In genomic region chr22:20265772-20266666, GRCh38 we compare ENCODE assay signal across 8 cellular contexts. TPM values are rescaled to one million over a fixed set of nuclear protein-coding genes. Genes with fewer than 3 reads are reported as not detected.
DNase-seq lines count a peak whose midpoint lies in the region; ATAC-seq, FAIRE-seq and TF ChIP-seq lines count a peak whose summit lies in the region.
"Not testable (repeated sequence)": the region's sequence is repeated elsewhere in the genome, so short reads cannot be mapped to it uniquely, and the experiment has no call there.
"Had no signal": no experiment of that assay in that cellular context is flagged by ENCODE, and none has a peak within 500 bp of the region (broad histone marks: within the 10 kb centered on the region; RNA-seq: fewer than 3 reads in every experiment).

No MANE protein-coding gene starts in this region.

- TF ChIP-seq CTCF in Caco-2 (IDR thresholded peaks at IDR 0.05; ENCODE audit: insufficient read depth in 1 of 2, low read depth in 1 of 2, low read length in 1 of 2, severe bottlenecking in 1 of 2, unreplicated experiment in 1 of 2); PC-9 (conservative IDR thresholded peaks at IDR 0.05); keratinocyte (optimal IDR thresholded peaks at IDR 0.05 in 1 of 3, IDR thresholded peaks at IDR 0.05 in 1 of 3, conservative IDR thresholded peaks at IDR 0.05 in 1 of 3; ENCODE audit: extremely low read depth in 1 of 3, insufficient read depth in 2 of 3, low read length in 3 of 3); neural crest cell (conservative IDR thresholded peaks at IDR 0.05): not testable (repeated sequence)

- not testable (repeated sequence) for H3K79me2 ChIP-seq in PC-9 (ENCODE audit: low read depth); keratinocyte (ENCODE audit: control insufficient read depth, insufficient read depth, low read length)

- not testable (repeated sequence) for H2AFZ ChIP-seq in PC-9; keratinocyte (ENCODE audit: control insufficient read depth, low read length)

- H3K9me1 ChIP-seq in keratinocyte (ENCODE audit: control insufficient read depth, extremely low read depth, insufficient read depth, low read length): not testable (repeated sequence)

- dilution Hi-C loops in keratinocyte (cut with MboI; ENCODE audit: extremely low pct_ligation_motif_present, low sequenced_read_pairs): not testable (repeated sequence)

- H3K27me3 ChIP-seq in Caco-2 (replicated peaks; ENCODE audit: control insufficient read depth, insufficient read depth, low read length); PC-9 (ENCODE audit: insufficient read depth, low read depth); keratinocyte (ENCODE audit: control insufficient read depth, extremely low read depth, insufficient read depth, low read length): not testable (repeated sequence)

- H4K20me1 ChIP-seq in PC-9 (ENCODE audit: insufficient read depth); keratinocyte (ENCODE audit: control insufficient read depth, extremely low read depth, insufficient read depth, low read length): not testable (repeated sequence)

- not testable (repeated sequence) for H3K36me3 ChIP-seq in Caco-2 (ENCODE audit: control insufficient read depth, insufficient read depth, low read length); PC-9 (ENCODE audit: low read depth); keratinocyte (ENCODE audit: control insufficient read depth in 2 of 2, extremely low read depth in 1 of 2, insufficient read depth in 2 of 2, low read length in 2 of 2)

- intact Hi-C loops in Caco-2 (cut with micrococcal nuclease; ENCODE audit: unreplicated experiment); PC-9 (cut with micrococcal nuclease; ENCODE audit: unreplicated experiment): not testable (repeated sequence)

- H3K4me1 ChIP-seq in Caco-2; PC-9 (replicated peaks; ENCODE audit: insufficient read depth); keratinocyte (ENCODE audit: control insufficient read depth, extremely low read depth, insufficient read depth, low read length): not testable (repeated sequence)

- DNase-seq in Caco-2; PC-9; activated CD4-positive, alpha-beta memory T cell treated with anti-CD3 and anti-CD28 coated beads, Interleukin-2, amount 10 ng/mL, durations not matched to agents 7 days and 5 days; activated naive CD8-positive, alpha-beta T cell treated with anti-CD3 and anti-CD28 coated beads, Interleukin-2, amount 10 ng/mL, durations not matched to agents 7 days and 5 days; caudate nucleus (lab: John Stamatoyannopoulos, UW); keratinocyte (ENCODE audit: low read depth, low spot score); neural crest cell (ENCODE audit: low read depth, low spot score): not testable (repeated sequence)

- not testable (repeated sequence) for H3K9ac ChIP-seq in keratinocyte (ENCODE audit: control insufficient read depth, extremely low read depth, insufficient read depth, low read length)

- not testable (repeated sequence) for H3F3A ChIP-seq in PC-9 (ENCODE audit: insufficient read depth, low read depth)

- H3K27me3 Mint-ChIP-seq in Caco-2 (ENCODE audit: insufficient read depth, unreplicated experiment); activated CD4-positive, alpha-beta memory T cell treated with anti-CD3 and anti-CD28 coated beads, Interleukin-2, amount 10 ng/mL, durations not matched to agents 7 days and 5 days; activated naive CD8-positive, alpha-beta T cell treated with anti-CD3 and anti-CD28 coated beads, Interleukin-2, amount 10 ng/mL, durations not matched to agents 7 days and 5 days; neural crest cell (ENCODE audit: low read depth): not testable (repeated sequence)

- not testable (repeated sequence) for H3K4me3 ChIP-seq in Caco-2 (ENCODE audit: low read depth, low read length); PC-9; keratinocyte (ENCODE audit: control insufficient read depth in 2 of 3, extremely low read depth in 1 of 3, insufficient read depth in 2 of 3, low read depth in 1 of 3, low read length in 3 of 3)

- H3K4me3 Mint-ChIP-seq in Caco-2 (ENCODE audit: unreplicated experiment) (peak overlapping the region; percentile 61), neural crest cell (peak overlapping the region; percentile 83)
- peak overlapping the region; percentile 59 for H3K4me3 Mint-ChIP-seq in activated CD4-positive, alpha-beta memory T cell treated with anti-CD3 and anti-CD28 coated beads, Interleukin-2, amount 10 ng/mL, durations not matched to agents 7 days and 5 days
- peak overlapping the region; percentile 42 for H3K4me3 Mint-ChIP-seq in activated naive CD8-positive, alpha-beta T cell treated with anti-CD3 and anti-CD28 coated beads, Interleukin-2, amount 10 ng/mL, durations not matched to agents 7 days and 5 days

- not testable (repeated sequence) for H3K9me2 ChIP-seq in PC-9 (ENCODE audit: insufficient read depth)

- not testable (repeated sequence) for H3K4me2 ChIP-seq in PC-9; keratinocyte (ENCODE audit: control insufficient read depth, extremely low read depth, insufficient read depth, low read depth, low read length)

- CTCF ChIA-PET in Caco-2 (lab: Charles Lee); PC-9 (lab: Charles Lee); activated CD4-positive, alpha-beta memory T cell treated with anti-CD3 and anti-CD28 coated beads, Interleukin-2, amount 10 ng/mL, durations not matched to agents 7 days and 5 days (lab: Charles Lee): not testable (repeated sequence)

- not testable (repeated sequence) for ATAC-seq in activated naive CD8-positive, alpha-beta T cell treated with anti-CD3 and anti-CD28 coated beads, Interleukin-2, amount 10 ng/mL, durations not matched to agents 7 days and 5 days (ENCODE audit: low read depth)

- H3K4me1 Mint-ChIP-seq in Caco-2 (ENCODE audit: low read depth, unreplicated experiment); activated CD4-positive, alpha-beta memory T cell treated with anti-CD3 and anti-CD28 coated beads, Interleukin-2, amount 10 ng/mL, durations not matched to agents 7 days and 5 days; activated naive CD8-positive, alpha-beta T cell treated with anti-CD3 and anti-CD28 coated beads, Interleukin-2, amount 10 ng/mL, durations not matched to agents 7 days and 5 days: not testable (repeated sequence)
- H3K4me1 Mint-ChIP-seq in neural crest cell: peaks cover 17% of the 10 kb centered on the region

- POLR2A ChIA-PET in Caco-2 (lab: Charles Lee); PC-9 (lab: Charles Lee; ENCODE audit: unreplicated experiment); activated CD4-positive, alpha-beta memory T cell treated with anti-CD3 and anti-CD28 coated beads, Interleukin-2, amount 10 ng/mL, durations not matched to agents 7 days and 5 days (lab: Charles Lee); activated naive CD8-positive, alpha-beta T cell treated with anti-CD3 and anti-CD28 coated beads, Interleukin-2, amount 10 ng/mL, durations not matched to agents 7 days and 5 days (lab: Charles Lee): not testable (repeated sequence)

- FAIRE-seq in keratinocyte (lab: Jason Lieb, UNC): peak; percentile 43

- H3K36me3 Mint-ChIP-seq in Caco-2 (ENCODE audit: insufficient read depth, unreplicated experiment); activated CD4-positive, alpha-beta memory T cell treated with anti-CD3 and anti-CD28 coated beads, Interleukin-2, amount 10 ng/mL, durations not matched to agents 7 days and 5 days (ENCODE audit: low read depth); activated naive CD8-positive, alpha-beta T cell treated with anti-CD3 and anti-CD28 coated beads, Interleukin-2, amount 10 ng/mL, durations not matched to agents 7 days and 5 days; neural crest cell (ENCODE audit: low read depth): not testable (repeated sequence)

- not testable (repeated sequence) for H3K27ac Mint-ChIP-seq in Caco-2 (ENCODE audit: unreplicated experiment); activated CD4-positive, alpha-beta memory T cell treated with anti-CD3 and anti-CD28 coated beads, Interleukin-2, amount 10 ng/mL, durations not matched to agents 7 days and 5 days; activated naive CD8-positive, alpha-beta T cell treated with anti-CD3 and anti-CD28 coated beads, Interleukin-2, amount 10 ng/mL, durations not matched to agents 7 days and 5 days; neural crest cell (ENCODE audit: unreplicated experiment)

- not testable (repeated sequence) for H3K9me3 Mint-ChIP-seq in Caco-2 (ENCODE audit: unreplicated experiment); activated CD4-positive, alpha-beta memory T cell treated with anti-CD3 and anti-CD28 coated beads, Interleukin-2, amount 10 ng/mL, durations not matched to agents 7 days and 5 days; activated naive CD8-positive, alpha-beta T cell treated with anti-CD3 and anti-CD28 coated beads, Interleukin-2, amount 10 ng/mL, durations not matched to agents 7 days and 5 days; neural crest cell

- TSS peak; percentile 27 for BruUV-seq in Caco-2 (replicated peaks; lab: Mats Ljungman, UMichigan)
- TSS peak; percentile 27 for BruUV-seq in PC-9 (replicated peaks; lab: Mats Ljungman, UMichigan)

- not testable (repeated sequence) for H3K27ac ChIP-seq in PC-9; keratinocyte (ENCODE audit: control insufficient read depth, insufficient read depth, low read length)
- H3K27ac ChIP-seq in caudate nucleus (ENCODE audit: low read depth, low read length): peak overlapping the region; percentile 16

- not testable (repeated sequence) for H3K9me3 ChIP-seq in Caco-2; PC-9 (ENCODE audit: insufficient read depth, low read depth); keratinocyte (ENCODE audit: control insufficient read depth, low read depth, low read length)

RNA-seq across cellular contexts. Expression of gene RTN4R, which starts 2.1 kb away (rescaled TPM):
- total RNA-seq in Caco-2 (2022): 10.7 and 11.1 TPM in 2 replicates
- 5.0 and 7.0 TPM in 2 replicates for total RNA-seq in PC-9 (2021)
- total RNA-seq in activated CD4-positive, alpha-beta memory T cell treated with anti-CD3 and anti-CD28 coated beads, Interleukin-2, amount 10 ng/mL, durations not matched to agents 7 days and 5 days: 1 to 10 TPM; 2.3 to 3.1 TPM
- 1 to 10 TPM; 5.7 to 6.1 TPM for total RNA-seq in activated naive CD8-positive, alpha-beta T cell treated with anti-CD3 and anti-CD28 coated beads, Interleukin-2, amount 10 ng/mL, durations not matched to agents 7 days and 5 days
- 2.5 to 5.6 TPM (median 5.5 TPM) in 3 replicates for polyA plus RNA-seq in keratinocyte
- polyA plus RNA-seq in keratinocyte (2011; ENCODE audit: low read depth): 0.79 TPM
- 2.6 and 8.8 TPM in 2 replicates for polyA plus RNA-seq in keratinocyte (2011; cell fraction: cytosol; rRNA removed)
- 4.8 and 7.4 TPM in 2 replicates for polyA plus RNA-seq in keratinocyte (2011; cell fraction: nucleus; rRNA removed)
- polyA plus RNA-seq in keratinocyte (2012; ENCODE audit: low replicate concordance): 7.3 and 10.5 TPM in 2 replicates
- 2.6 to 4.4 TPM (median 4.4 TPM) in 3 replicates for polyA minus RNA-seq in keratinocyte
- polyA minus RNA-seq in keratinocyte (2011; cell fraction: cytosol; rRNA and poly(A)+ RNA removed): 24.7 TPM
- polyA minus RNA-seq in keratinocyte (2011; cell fraction: nucleus; rRNA and poly(A)+ RNA removed): 6.6 and 6.8 TPM in 2 replicates
- 17.9 and 19.0 TPM in 2 replicates for total RNA-seq in neural crest cell
- total RNA-seq: OCI-LY7 had no signal

RNA-seq across cellular contexts. Expression of gene DGCR6L, which starts 53.8 kb away (rescaled TPM):
- total RNA-seq in Caco-2 (2022) (30.9 and 37.4 TPM in 2 replicates), PC-9 (2021) (37.6 and 46.0 TPM in 2 replicates), neural crest cell (52.1 and 58.7 TPM in 2 replicates)
- total RNA-seq in activated CD4-positive, alpha-beta memory T cell treated with anti-CD3 and anti-CD28 coated beads, Interleukin-2, amount 10 ng/mL, durations not matched to agents 7 days and 5 days: 10 to 100 TPM; 40.8 to 41.1 TPM
- 10 to 100 TPM; 39.7 to 45.7 TPM for total RNA-seq in activated naive CD8-positive, alpha-beta T cell treated with anti-CD3 and anti-CD28 coated beads, Interleukin-2, amount 10 ng/mL, durations not matched to agents 7 days and 5 days
- polyA plus RNA-seq in keratinocyte: 19.2 to 38.3 TPM (median 25.2 TPM) in 3 replicates
- 10.6 TPM for polyA plus RNA-seq in keratinocyte (2011; ENCODE audit: low read depth)
- 13.0 and 35.8 TPM in 2 replicates for polyA plus RNA-seq in keratinocyte (2011; cell fraction: cytosol; rRNA removed)
- 7.9 and 8.3 TPM in 2 replicates for polyA plus RNA-seq in keratinocyte (2011; cell fraction: nucleus; rRNA removed)
- polyA plus RNA-seq in keratinocyte (2012; ENCODE audit: low replicate concordance): 15.8 and 30.8 TPM in 2 replicates
- 8.7 to 18.4 TPM (median 15.3 TPM) in 3 replicates for polyA minus RNA-seq in keratinocyte
- polyA minus RNA-seq in keratinocyte (2011; cell fraction: cytosol; rRNA and poly(A)+ RNA removed): 31.3 TPM
- 3.6 and 6.3 TPM in 2 replicates for polyA minus RNA-seq in keratinocyte (2011; cell fraction: nucleus; rRNA and poly(A)+ RNA removed)
